1 cellular context compared by ENCODE assay signal in genomic region chr17:5868916-5869475, GRCh38.
TF ChIP-seq lines count a peak whose summit lies in the region.

No MANE protein-coding gene starts in this region.

TF ChIP-seq in H1, 55 proteins besides CTCF, POLR2A, EP300 and RAD21 (continued from another document):
- TF ChIP-seq CHD7 (IDR thresholded peaks at IDR 0.05; ENCODE audit: insufficient replicate concordance, low read length) (no peak), SIRT6 (IDR thresholded peaks at IDR 0.05; ENCODE audit: low read length) (no peak), BACH1 (IDR thresholded peaks at IDR 0.05; ENCODE audit: low read length) (no peak), JUND (IDR thresholded peaks at IDR 0.05; ENCODE audit: low read length) (no peak), E2F6 (IDR thresholded peaks at IDR 0.05) (no peak)
